In the genomic region with DNA sequence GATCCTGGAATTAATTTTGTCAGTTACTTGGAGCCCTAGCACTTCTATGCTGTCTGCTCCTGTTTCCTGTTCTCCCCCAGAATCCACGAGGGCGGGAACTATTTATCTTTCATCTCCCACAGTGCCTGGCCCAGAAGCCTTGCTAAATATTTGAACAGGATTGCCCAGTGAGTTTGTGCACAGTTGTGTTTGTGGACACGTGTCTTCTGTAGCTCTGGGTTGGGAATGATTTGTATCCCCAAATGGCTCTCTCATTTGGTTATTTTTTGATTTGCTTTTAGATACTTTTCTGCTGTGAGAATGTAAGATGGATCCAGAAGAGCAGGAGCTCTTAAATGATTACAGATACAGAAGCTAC, we compare ENCODE assay signal across 2 cellular contexts.
TF ChIP-seq lines count a peak whose summit lies in the region.

No MANE protein-coding gene starts in this region.

TF ChIP-seq in SK-N-SH, 30 proteins besides CTCF, POLR2A, EP300 and RAD21 (continued from another document):
- TF ChIP-seq, protein P1, sequence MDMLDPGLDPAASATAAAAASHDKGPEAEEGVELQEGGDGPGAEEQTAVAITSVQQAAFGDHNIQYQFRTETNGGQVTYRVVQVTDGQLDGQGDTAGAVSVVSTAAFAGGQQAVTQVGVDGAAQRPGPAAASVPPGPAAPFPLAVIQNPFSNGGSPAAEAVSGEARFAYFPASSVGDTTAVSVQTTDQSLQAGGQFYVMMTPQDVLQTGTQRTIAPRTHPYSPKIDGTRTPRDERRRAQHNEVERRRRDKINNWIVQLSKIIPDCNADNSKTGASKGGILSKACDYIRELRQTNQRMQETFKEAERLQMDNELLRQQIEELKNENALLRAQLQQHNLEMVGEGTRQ (IDR thresholded peaks at IDR 0.05; ENCODE audit: borderline replicate concordance, low read depth, low read length): no peak
- TF ChIP-seq, protein P2, sequence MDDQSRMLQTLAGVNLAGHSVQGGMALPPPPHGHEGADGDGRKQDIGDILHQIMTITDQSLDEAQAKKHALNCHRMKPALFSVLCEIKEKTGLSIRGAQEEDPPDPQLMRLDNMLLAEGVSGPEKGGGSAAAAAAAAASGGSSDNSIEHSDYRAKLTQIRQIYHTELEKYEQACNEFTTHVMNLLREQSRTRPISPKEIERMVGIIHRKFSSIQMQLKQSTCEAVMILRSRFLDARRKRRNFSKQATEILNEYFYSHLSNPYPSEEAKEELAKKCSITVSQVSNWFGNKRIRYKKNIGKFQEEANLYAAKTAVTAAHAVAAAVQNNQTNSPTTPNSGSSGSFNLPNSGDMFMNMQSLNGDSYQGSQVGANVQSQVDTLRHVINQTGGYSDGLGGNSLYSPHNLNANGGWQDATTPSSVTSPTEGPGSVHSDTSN (IDR thresholded peaks at IDR 0.05): no peak
- TF ChIP-seq GATA2 (CRISPR knock-in tag; IDR thresholded peaks at IDR 0.05) (no peak), YY1 (IDR thresholded peaks at IDR 0.05; ENCODE audit: low read depth) (no peak)
TF ChIP-seq in SK-N-SH: peak in this region for 0.

TF ChIP-seq in SK-N-SH treated with all-trans-retinoic acid at 6 μM for 48 hours, 23 proteins besides CTCF, POLR2A, EP300 and RAD21 (continued from another document):
- TF ChIP-seq, protein P3, sequence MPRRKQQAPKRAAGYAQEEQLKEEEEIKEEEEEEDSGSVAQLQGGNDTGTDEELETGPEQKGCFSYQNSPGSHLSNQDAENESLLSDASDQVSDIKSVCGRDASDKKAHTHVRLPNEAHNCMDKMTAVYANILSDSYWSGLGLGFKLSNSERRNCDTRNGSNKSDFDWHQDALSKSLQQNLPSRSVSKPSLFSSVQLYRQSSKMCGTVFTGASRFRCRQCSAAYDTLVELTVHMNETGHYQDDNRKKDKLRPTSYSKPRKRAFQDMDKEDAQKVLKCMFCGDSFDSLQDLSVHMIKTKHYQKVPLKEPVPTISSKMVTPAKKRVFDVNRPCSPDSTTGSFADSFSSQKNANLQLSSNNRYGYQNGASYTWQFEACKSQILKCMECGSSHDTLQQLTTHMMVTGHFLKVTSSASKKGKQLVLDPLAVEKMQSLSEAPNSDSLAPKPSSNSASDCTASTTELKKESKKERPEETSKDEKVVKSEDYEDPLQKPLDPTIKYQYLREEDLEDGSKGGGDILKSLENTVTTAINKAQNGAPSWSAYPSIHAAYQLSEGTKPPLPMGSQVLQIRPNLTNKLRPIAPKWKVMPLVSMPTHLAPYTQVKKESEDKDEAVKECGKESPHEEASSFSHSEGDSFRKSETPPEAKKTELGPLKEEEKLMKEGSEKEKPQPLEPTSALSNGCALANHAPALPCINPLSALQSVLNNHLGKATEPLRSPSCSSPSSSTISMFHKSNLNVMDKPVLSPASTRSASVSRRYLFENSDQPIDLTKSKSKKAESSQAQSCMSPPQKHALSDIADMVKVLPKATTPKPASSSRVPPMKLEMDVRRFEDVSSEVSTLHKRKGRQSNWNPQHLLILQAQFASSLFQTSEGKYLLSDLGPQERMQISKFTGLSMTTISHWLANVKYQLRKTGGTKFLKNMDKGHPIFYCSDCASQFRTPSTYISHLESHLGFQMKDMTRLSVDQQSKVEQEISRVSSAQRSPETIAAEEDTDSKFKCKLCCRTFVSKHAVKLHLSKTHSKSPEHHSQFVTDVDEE (CRISPR knock-in tag; IDR thresholded peaks at IDR 0.05): no peak
- TF ChIP-seq TCF4 (CRISPR knock-in tag; IDR thresholded peaks at IDR 0.05; ENCODE audit: borderline replicate concordance) (no peak), SNAI2 (CRISPR knock-in tag; IDR thresholded peaks at IDR 0.05) (no peak)
